8 cellular contexts compared by ENCODE assay signal in the genomic region with DNA sequence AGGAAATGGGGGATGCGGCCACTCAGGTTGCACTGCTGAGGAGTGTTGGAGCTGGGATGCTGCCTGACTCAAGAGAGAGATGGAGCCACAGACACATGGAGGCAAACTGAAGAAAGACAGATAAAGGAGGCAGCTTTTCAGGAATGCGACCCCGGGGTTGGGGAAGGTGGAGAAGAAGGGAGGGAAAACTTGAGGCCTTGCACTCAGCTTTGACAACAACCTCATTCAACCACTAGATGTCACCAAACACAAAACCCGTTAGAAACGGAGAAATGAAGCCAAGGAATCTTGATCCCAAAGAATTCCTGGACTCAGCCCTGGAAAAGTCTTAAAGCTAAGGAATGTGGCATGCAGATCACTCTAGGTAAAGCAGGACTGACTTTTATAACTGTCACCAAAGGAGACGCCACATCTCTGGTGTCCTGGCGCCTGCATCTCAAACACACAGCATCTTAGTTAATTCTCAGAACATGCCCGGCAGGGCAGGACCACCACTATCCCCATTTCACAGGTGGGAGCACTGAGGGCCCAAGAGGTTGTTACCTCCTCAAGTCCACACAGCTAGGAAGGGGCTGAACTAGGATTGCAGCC. TPM values are rescaled to one million over a fixed set of nuclear protein-coding genes. Genes with fewer than 3 reads are reported as not detected.
A peak's percentile ranks its signal among the peaks of the same experiment; 100 is the strongest.
DNase-seq lines count a peak whose midpoint lies in the region; ATAC-seq and FAIRE-seq lines count a peak whose summit lies in the region.

No MANE protein-coding gene starts in this region.

- no peak overlapping the region for H3K23ac ChIP-seq in neuronal stem cell (ENCODE audit: low read depth, low read length, poor library complexity)

- no CpG with 5 or more reads among the region's 8 CpGs for WGBS in neuronal stem cell (ENCODE audit: extremely low coverage in 2 of 2, insufficient read length in 2 of 2, insufficient replicate concordance in 1 of 2), 2 donors

- peak overlapping the region; percentile 92 for H3K18ac ChIP-seq in neuronal stem cell (ENCODE audit: low read length)

- DNase-seq in AG08395 (ENCODE audit: low spot score) (peak; percentile 78), GM18507 (ENCODE audit: extremely low spot score, insufficient read length, low read depth) (no peak), RPMI7951 (ENCODE audit: low read depth) (peak; percentile 75), fibroblast of peridontal ligament (ENCODE audit: extremely low read depth) (peak; percentile 88), neuronal stem cell (ENCODE audit: low spot score) (peak; percentile 63)
- no peak for DNase-seq in central memory CD4-positive, alpha-beta T cell

- FAIRE-seq in GM18507 (lab: Jason Lieb, UNC): peak; percentile 51

- no peaks in the 10 kb centered on the region for H3K36me3 ChIP-seq in neuronal stem cell (replicated peaks in 1 of 2; ENCODE audit: control insufficient read depth in 2 of 2, insufficient read depth in 2 of 2, low read length in 2 of 2)

- H2BK12ac ChIP-seq in neuronal stem cell (ENCODE audit: low read length): no peak overlapping the region

- H3K79me1 ChIP-seq in neuronal stem cell (ENCODE audit: low read depth, low read length): no peaks in the 10 kb centered on the region

- no peak overlapping the region for H3K4ac ChIP-seq in neuronal stem cell (ENCODE audit: low read length)

- H3K4me1 ChIP-seq in neuronal stem cell (ENCODE audit: control insufficient read depth in 2 of 2, insufficient read depth in 1 of 2, low read depth in 1 of 2, low read length in 2 of 2): peaks cover 13 to 29% of the 10 kb centered on the region in 2 donors

- H3K4me2 ChIP-seq in neuronal stem cell (ENCODE audit: insufficient read depth, low read length, poor library complexity, severe bottlenecking): no peak overlapping the region

- ATAC-seq in HG03139 (IDR thresholded peaks at IDR 0.05; ENCODE audit: unreplicated experiment) (no peak), HG03108 (IDR thresholded peaks at IDR 0.05; ENCODE audit: unreplicated experiment) (no peak)

- H3K14ac ChIP-seq in neuronal stem cell (ENCODE audit: low read length): no peak overlapping the region

- H3K9me3 ChIP-seq in neuronal stem cell (replicated peaks in 1 of 2; ENCODE audit: control insufficient read depth in 2 of 2, insufficient read depth in 1 of 2, low read depth in 1 of 2, low read length in 2 of 2): peaks cover 0 to 7% of the 10 kb centered on the region in 2 donors

- H2BK5ac ChIP-seq in neuronal stem cell (ENCODE audit: low read length): no peak overlapping the region

- no peak overlapping the region for H2AFZ ChIP-seq in neuronal stem cell (ENCODE audit: low read length)

- H3K4me3 ChIP-seq in neuronal stem cell (ENCODE audit: low read length in 2 of 2): no peak overlapping the region

- H4K91ac ChIP-seq in neuronal stem cell (ENCODE audit: low read depth, low read length, poor library complexity): no peak overlapping the region

- H3K9ac ChIP-seq in neuronal stem cell (ENCODE audit: low read depth, low read length, poor library complexity): peak overlapping the region; percentile 57

- no peaks in the 10 kb centered on the region for H3K27me3 ChIP-seq in neuronal stem cell (ENCODE audit: control insufficient read depth in 3 of 3, insufficient read depth in 3 of 3, low read depth in 1 of 3, low read length in 3 of 3)

- H4K8ac ChIP-seq in neuronal stem cell (ENCODE audit: low read depth, low read length): no peak overlapping the region

- no peak overlapping the region for H2BK120ac ChIP-seq in neuronal stem cell (ENCODE audit: low read depth, low read length)

- H2AK5ac ChIP-seq in neuronal stem cell (ENCODE audit: low read depth, low read length): no peak overlapping the region

- H3K27ac ChIP-seq in neuronal stem cell (replicated peaks; ENCODE audit: low read length): no peak overlapping the region

- no peak overlapping the region for H2BK15ac ChIP-seq in neuronal stem cell (ENCODE audit: low read length)

RNA-seq across cellular contexts. Expression of gene LMCD1, which starts 59.6 kb away (rescaled TPM):
- 31.8 and 40.6 TPM in 2 replicates for total RNA-seq in RPMI7951 (2014; rRNA removed; shearing (Covaris generic))
- 1.4 TPM for polyA plus RNA-seq in neuronal stem cell (2013, experiment 1 of 2)
- 1.6 TPM for polyA plus RNA-seq in neuronal stem cell (2013, experiment 2 of 2)

Comparison
In these comparisons a context has a peak if more than half of its experiments do, and no peak if none do; other contexts are left out.
1. DNase-seq: peak in AG08395 (single experiment), RPMI7951 (single experiment), fibroblast of peridontal ligament (single experiment) and neuronal stem cell (single experiment); none in GM18507 (single experiment) and central memory CD4-positive, alpha-beta T cell (single experiment).